ENCODE assay signal across 11 cellular contexts in the genomic region with DNA sequence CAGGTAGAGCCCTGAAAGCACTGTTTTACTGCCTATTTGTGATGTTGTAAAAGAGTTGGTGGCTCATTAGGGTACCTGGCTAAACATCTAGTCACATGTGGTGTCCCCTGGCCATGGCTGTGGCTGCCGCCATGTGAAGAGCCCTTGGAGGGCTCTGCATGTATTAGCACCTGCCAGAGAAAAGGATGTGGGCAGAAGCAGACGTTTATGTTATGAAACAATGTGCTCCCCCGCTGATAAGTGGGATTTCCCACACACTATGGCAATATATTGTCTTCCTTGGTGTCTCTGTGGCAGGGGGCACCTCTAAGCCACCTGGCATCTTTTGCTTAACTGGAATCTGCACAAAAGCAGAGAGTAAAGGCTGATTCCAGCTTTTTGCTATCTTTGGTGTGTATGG. TPM values are rescaled to one million over a fixed set of nuclear protein-coding genes. Genes with fewer than 3 reads are reported as not detected.
DNase-seq lines count a peak whose midpoint lies in the region; ATAC-seq and TF ChIP-seq lines count a peak whose summit lies in the region.
"Had no signal": no experiment of that assay in that cellular context is flagged by ENCODE, and none has a peak within 500 bp of the region (broad histone marks: within the 10 kb centered on the region; RNA-seq: fewer than 3 reads in every experiment).

No MANE protein-coding gene starts in this region.

- peaks cover 98% of the 10 kb centered on the region for H3K4me1 Mint-ChIP-seq in activated B cell treated with CpG ODN at 0.5 μM for 24 hours
- peaks cover 69% of the 10 kb centered on the region for H3K4me1 Mint-ChIP-seq in activated T-helper 1 cell treated with anti-CD3 and anti-CD28 coated beads, Interleukin-12 subunit alpha, Interleukin-12 subunit beta, Interleukin-2, Interleukin-4 antibody, amounts not matched to agents 30 ng/mL and 10 ng/mL and 1 ng/mL, durations not matched to agents 14 hours and 24 hours and 36 hours (ENCODE audit: low read depth)

- no peaks in the 10 kb centered on the region for H3K36me3 ChIP-seq in lower lobe of right lung
- H3K36me3 ChIP-seq: ovary had no signal

- no peak overlapping the region for H3K27ac ChIP-seq in lower lobe of right lung
- H3K27ac ChIP-seq: ovary had no signal

- peak; percentile 71 for ATAC-seq in GM18511 (IDR thresholded peaks at IDR 0.05; ENCODE audit: unreplicated experiment)
- ATAC-seq in HG02798 (IDR thresholded peaks at IDR 0.05; ENCODE audit: poor library complexity, unreplicated experiment) = peak; percentile 59
- ATAC-seq in activated B cell treated with CpG ODN at 0.5 μM for 24 hours (ENCODE audit: low read depth) = peak; percentile 81
- peak; percentile 42 to 54 for ATAC-seq in lower lobe of right lung
- no peak for ATAC-seq in GM18502 (IDR thresholded peaks at IDR 0.05; ENCODE audit: poor library complexity, unreplicated experiment)

- H3K27me3 ChIP-seq in lower lobe of right lung (ENCODE audit: low read depth) = no peaks in the 10 kb centered on the region
- H3K27me3 ChIP-seq: ovary had no signal

- H3K27ac Mint-ChIP-seq in activated B cell treated with CpG ODN at 0.5 μM for 24 hours = peak overlapping the region; percentile 65
- H3K27ac Mint-ChIP-seq in activated T-helper 1 cell treated with anti-CD3 and anti-CD28 coated beads, Interleukin-12 subunit alpha, Interleukin-12 subunit beta, Interleukin-2, Interleukin-4 antibody, amounts not matched to agents 30 ng/mL and 10 ng/mL and 1 ng/mL, durations not matched to agents 14 hours and 24 hours and 36 hours = no peak overlapping the region

- intact Hi-C loops in activated B cell treated with CpG ODN at 0.5 μM for 24 hours (cut with micrococcal nuclease) (loop anchor here (1.0 kb wide), 2 partner anchors 8 to 49 kb away; no protein-coding TSS in a partner anchor), lower lobe of right lung (cut with DNase I) (no loop called here)
- intact Hi-C loops in activated T-helper 1 cell treated with anti-CD3 and anti-CD28 coated beads, Interleukin-12 subunit alpha, Interleukin-12 subunit beta, Interleukin-2, Interleukin-4 antibody, amounts not matched to agents 30 ng/mL and 10 ng/mL and 1 ng/mL, durations not matched to agents 14 hours and 24 hours and 36 hours (cut with micrococcal nuclease) = no loop called here

- peaks cover 41% of the 10 kb centered on the region for H3K4me1 ChIP-seq in lower lobe of right lung

- no peak overlapping the region for H3K4me3 ChIP-seq in lower lobe of right lung
- H3K4me3 ChIP-seq: ovary had no signal

- H3K9me3 ChIP-seq in lower lobe of right lung = no peaks in the 10 kb centered on the region
- H3K9me3 ChIP-seq: ovary had no signal

- H3K9me3 Mint-ChIP-seq in activated B cell treated with CpG ODN at 0.5 μM for 24 hours = no peaks in the 10 kb centered on the region
- H3K9me3 Mint-ChIP-seq in activated T-helper 1 cell treated with anti-CD3 and anti-CD28 coated beads, Interleukin-12 subunit alpha, Interleukin-12 subunit beta, Interleukin-2, Interleukin-4 antibody, amounts not matched to agents 30 ng/mL and 10 ng/mL and 1 ng/mL, durations not matched to agents 14 hours and 24 hours and 36 hours = no peaks in the 10 kb centered on the region
- H3K9me3 Mint-ChIP-seq: activated naive CD4-positive, alpha-beta T cell treated with anti-CD3 and anti-CD28 coated beads, Interleukin-2, amount 50 U/mL, for 72 hours had no signal

- peaks cover 74% of the 10 kb centered on the region for H3K36me3 Mint-ChIP-seq in activated B cell treated with CpG ODN at 0.5 μM for 24 hours (ENCODE audit: low read depth)
- peaks cover 29% of the 10 kb centered on the region for H3K36me3 Mint-ChIP-seq in activated T-helper 1 cell treated with anti-CD3 and anti-CD28 coated beads, Interleukin-12 subunit alpha, Interleukin-12 subunit beta, Interleukin-2, Interleukin-4 antibody, amounts not matched to agents 30 ng/mL and 10 ng/mL and 1 ng/mL, durations not matched to agents 14 hours and 24 hours and 36 hours (ENCODE audit: low read depth)
- H3K36me3 Mint-ChIP-seq: activated naive CD4-positive, alpha-beta T cell treated with anti-CD3 and anti-CD28 coated beads, Interleukin-2, amount 50 U/mL, for 72 hours had no signal

- POLR2A ChIA-PET in activated B cell treated with CpG ODN at 0.5 μM for 24 hours (lab: Charles Lee) = interaction anchor here (11.6 to 40.7 kb wide), 3 partner anchors 5 to 43 kb away, joined by 248 to 1269 read pairs (median 248); a partner anchor contains a TSS

- H3K27me3 Mint-ChIP-seq in activated B cell treated with CpG ODN at 0.5 μM for 24 hours = no peaks in the 10 kb centered on the region
- H3K27me3 Mint-ChIP-seq in activated T-helper 1 cell treated with anti-CD3 and anti-CD28 coated beads, Interleukin-12 subunit alpha, Interleukin-12 subunit beta, Interleukin-2, Interleukin-4 antibody, amounts not matched to agents 30 ng/mL and 10 ng/mL and 1 ng/mL, durations not matched to agents 14 hours and 24 hours and 36 hours (ENCODE audit: insufficient read depth) = peaks cover 4% of the 10 kb centered on the region

- CTCF ChIA-PET in activated B cell treated with CpG ODN at 0.5 μM for 24 hours (lab: Charles Lee) = interaction anchor here (0.8 to 4.8 kb wide), 5 partner anchors 14 to 142 kb away, joined by 3 to 21 read pairs (median 4); no protein-coding TSS in a partner anchor

- H3K4me3 Mint-ChIP-seq in activated B cell treated with CpG ODN at 0.5 μM for 24 hours = peak overlapping the region; percentile 63
- no peak overlapping the region for H3K4me3 Mint-ChIP-seq in activated T-helper 1 cell treated with anti-CD3 and anti-CD28 coated beads, Interleukin-12 subunit alpha, Interleukin-12 subunit beta, Interleukin-2, Interleukin-4 antibody, amounts not matched to agents 30 ng/mL and 10 ng/mL and 1 ng/mL, durations not matched to agents 14 hours and 24 hours and 36 hours

- TF ChIP-seq CTCF in activated B cell treated with CpG ODN at 0.5 μM for 24 hours (IDR thresholded peaks at IDR 0.05) = no peak
- no peak for TF ChIP-seq CTCF in lower lobe of right lung (IDR thresholded peaks at IDR 0.05)

- DNase-seq in activated B cell treated with CpG ODN at 0.5 μM for 24 hours (peak; percentile 24), lower lobe of right lung (no peak), HuH-7 (ENCODE audit: low spot score) (no peak), COLO829 (ENCODE audit: low spot score) (no peak)
- DNase-seq in activated T-helper 1 cell treated with anti-CD3 and anti-CD28 coated beads, Interleukin-12 subunit alpha, Interleukin-12 subunit beta, Interleukin-2, Interleukin-4 antibody, amounts not matched to agents 30 ng/mL and 10 ng/mL and 1 ng/mL, durations not matched to agents 14 hours and 24 hours and 36 hours (ENCODE audit: low spot score) = no peak
- DNase-seq: NCI-H1105 treated with DMSO at 0.1 percent for 48 hours, ovary had no signal

RNA-seq across cellular contexts. Expression of a gene that starts 9.6 kb away (rescaled TPM):
- 56.2 and 59.3 TPM in 2 replicates for total RNA-seq in activated B cell treated with CpG ODN at 0.5 μM for 24 hours
- 23.2 TPM for total RNA-seq in lower lobe of right lung
- total RNA-seq in activated T-helper 1 cell treated with anti-CD3 and anti-CD28 coated beads, Interleukin-12 subunit alpha, Interleukin-12 subunit beta, Interleukin-2, Interleukin-4 antibody, amounts not matched to agents 30 ng/mL and 10 ng/mL and 1 ng/mL, durations not matched to agents 14 hours and 24 hours and 36 hours = 4.9 and 5.2 TPM in 2 replicates
